22 cellular contexts compared by ENCODE assay signal in the genomic region with DNA sequence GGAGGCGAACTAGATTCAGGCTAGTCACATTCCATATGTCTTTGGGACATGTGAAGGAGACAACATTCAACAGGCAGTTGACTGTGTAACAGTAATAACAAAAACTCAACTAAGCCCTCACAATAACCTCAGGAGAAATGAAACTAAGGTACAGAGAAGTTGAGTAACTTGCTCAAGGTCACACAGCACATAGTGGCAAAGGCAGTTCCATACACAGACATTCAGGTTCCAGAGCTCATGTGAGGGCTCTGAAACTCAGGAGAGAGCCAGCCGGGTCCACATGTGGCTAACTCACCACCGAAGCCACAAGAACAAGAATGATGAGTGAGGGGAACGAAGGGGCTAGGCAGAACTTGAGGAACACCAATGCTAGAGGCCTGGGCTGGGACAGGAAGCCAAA. TPM values are rescaled to one million over a fixed set of nuclear protein-coding genes. Genes with fewer than 3 reads are reported as not detected.
"Had no signal": no experiment of that assay in that cellular context is flagged by ENCODE, and none has a peak within 500 bp of the region (broad histone marks: within the 10 kb centered on the region; RNA-seq: fewer than 3 reads in every experiment).

No MANE protein-coding gene starts in this region.

- H3K4me2 ChIP-seq: hepatocyte had no signal

- H3K4me1 ChIP-seq: colonic mucosa, esophagus muscularis mucosa, foreskin keratinocyte, gastroesophageal sphincter, heart left ventricle, left lung, lower lobe of right lung had no signal

- H3K36me3 ChIP-seq: colonic mucosa, esophagus muscularis mucosa, gastroesophageal sphincter, heart left ventricle, left lung, lower lobe of right lung had no signal

- H2AFZ ChIP-seq: hepatocyte had no signal

- H3K4me3 ChIP-seq: colonic mucosa, dorsolateral prefrontal cortex, esophagus muscularis mucosa, gastroesophageal sphincter, heart left ventricle, hepatocyte, left lung, lower lobe of right lung, mucosa of descending colon had no signal

- H3K27me3 ChIP-seq: colonic mucosa had no signal

- H3K27ac ChIP-seq: colonic mucosa, dorsolateral prefrontal cortex, esophagus muscularis mucosa, foreskin keratinocyte, gastroesophageal sphincter, heart left ventricle, hepatocyte, left lung, lower lobe of right lung had no signal

- DNase-seq: colonic mucosa; dermis blood vessel endothelial cell; dorsolateral prefrontal cortex; effector CD4-positive, alpha-beta T cell; effector memory CD4-positive, alpha-beta T cell; foreskin keratinocyte; heart left ventricle; hypothalamus; left cardiac atrium; left lung; left ventricle myocardium superior; lower lobe of right lung; mesenchymal stem cell; mucosa of descending colon; naive B cell had no signal

- H3K9me3 ChIP-seq: colonic mucosa, esophagus muscularis mucosa, gastroesophageal sphincter, heart left ventricle, left lung, lower lobe of right lung, mucosa of descending colon had no signal

RNA-seq across cellular contexts. Expression of a gene that starts 46.3 kb away (rescaled TPM):
- polyA plus RNA-seq: endothelial cell of umbilical vein, esophagus, fibroblast of lung, foreskin keratinocyte, heart left ventricle, hepatocyte, keratinocyte had no signal

RNA-seq across cellular contexts. Expression of a gene that starts 53.1 kb away (rescaled TPM):
- polyA plus RNA-seq: endothelial cell of umbilical vein, foreskin keratinocyte, hepatocyte, keratinocyte had no signal
